Comparison of ENCODE assay signal across 16 cellular contexts in the genomic region with DNA sequence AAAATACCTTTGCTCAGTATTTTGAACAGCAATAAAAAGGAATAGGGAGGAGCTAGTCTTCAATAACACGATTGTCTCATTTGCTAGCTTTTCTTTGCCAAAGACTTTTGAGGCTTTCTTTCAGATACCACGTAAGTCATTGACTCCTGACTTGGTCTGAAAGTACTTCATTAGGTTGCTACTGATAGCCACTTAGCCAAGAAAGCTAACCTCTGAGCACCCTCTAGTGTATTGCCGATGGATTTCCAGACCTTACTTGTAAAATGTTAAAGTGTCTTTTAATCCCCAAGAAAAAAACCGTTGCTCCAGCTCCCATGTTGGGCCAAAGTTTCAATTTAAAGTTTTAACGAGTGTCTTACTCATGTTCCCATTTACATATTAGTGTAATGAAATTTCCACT.
DNase-seq lines count a peak whose midpoint lies in the region; ATAC-seq and TF ChIP-seq lines count a peak whose summit lies in the region.
"Had no signal": no experiment of that assay in that cellular context is flagged by ENCODE, and none has a peak within 500 bp of the region (broad histone marks: within the 10 kb centered on the region; RNA-seq: fewer than 3 reads in every experiment).

No MANE protein-coding gene starts in this region.

- no peaks in the 10 kb centered on the region for H3K27me3 Mint-ChIP-seq in activated CD4-positive, alpha-beta memory T cell treated with anti-CD3 and anti-CD28 coated beads for 36 hours
- H3K27me3 Mint-ChIP-seq in activated CD4-positive, alpha-beta memory T cell treated with anti-CD3 and anti-CD28 coated beads, Interleukin-2, amount 10 ng/mL, durations not matched to agents 7 days and 5 days: no peaks in the 10 kb centered on the region
- H3K27me3 Mint-ChIP-seq: activated CD4-positive, alpha-beta T cell treated with anti-CD3 and anti-CD28 coated beads, Interleukin-2, amount 10 ng/mL, durations not matched to agents 7 days and 5 days; T-cell had no signal

- peaks cover 8 to 36% (median 25%) of the 10 kb centered on the region in 4 donors for H3K4me1 ChIP-seq in upper lobe of left lung
- H3K4me1 ChIP-seq: ascending aorta had no signal

- POLR2A ChIA-PET in activated CD4-positive, alpha-beta memory T cell treated with anti-CD3 and anti-CD28 coated beads for 36 hours (lab: Charles Lee): interaction anchor here (1.2 kb wide), 1 partner anchor 63 kb away, joined by 3 read pairs; a partner anchor contains a TSS
- POLR2A ChIA-PET in activated CD4-positive, alpha-beta memory T cell treated with anti-CD3 and anti-CD28 coated beads, Interleukin-2, amount 10 ng/mL, durations not matched to agents 7 days and 5 days (lab: Charles Lee): interaction anchor here (0.6 to 1.5 kb wide), 4 partner anchors 10 to 146 kb away, joined by 3 read pairs; a partner anchor contains a TSS

- H3K4me3 Mint-ChIP-seq in activated CD4-positive, alpha-beta memory T cell treated with anti-CD3 and anti-CD28 coated beads for 36 hours: no peak overlapping the region
- no peak overlapping the region for H3K4me3 Mint-ChIP-seq in activated CD4-positive, alpha-beta memory T cell treated with anti-CD3 and anti-CD28 coated beads, Interleukin-2, amount 10 ng/mL, durations not matched to agents 7 days and 5 days
- H3K4me3 Mint-ChIP-seq: activated CD4-positive, alpha-beta T cell treated with anti-CD3 and anti-CD28 coated beads, Interleukin-2, amount 10 ng/mL, durations not matched to agents 7 days and 5 days; T-cell had no signal

- H3K27me3 ChIP-seq in upper lobe of left lung: peaks cover 0 to 3% (median 0%) of the 10 kb centered on the region in 4 donors
- H3K27me3 ChIP-seq: ascending aorta, stomach had no signal

- H3K9me3 Mint-ChIP-seq in activated CD4-positive, alpha-beta memory T cell treated with anti-CD3 and anti-CD28 coated beads for 36 hours: no peaks in the 10 kb centered on the region
- no peaks in the 10 kb centered on the region for H3K9me3 Mint-ChIP-seq in activated CD4-positive, alpha-beta memory T cell treated with anti-CD3 and anti-CD28 coated beads, Interleukin-2, amount 10 ng/mL, durations not matched to agents 7 days and 5 days
- H3K9me3 Mint-ChIP-seq: activated CD4-positive, alpha-beta T cell treated with anti-CD3 and anti-CD28 coated beads, Interleukin-2, amount 10 ng/mL, durations not matched to agents 7 days and 5 days; T-cell had no signal

- no peak for ATAC-seq in upper lobe of left lung (ENCODE audit: low FRiP score in 2 of 2)
- no peak for ATAC-seq in GM19467 (IDR thresholded peaks at IDR 0.05; ENCODE audit: unreplicated experiment)
- ATAC-seq in HG02938 (IDR thresholded peaks at IDR 0.05; ENCODE audit: unreplicated experiment): no peak
- ATAC-seq: A549, T-cell had no signal

- DNase-seq in activated CD4-positive, alpha-beta memory T cell treated with anti-CD3 and anti-CD28 coated beads for 36 hours: no peak
- no peak for DNase-seq in activated CD4-positive, alpha-beta memory T cell treated with anti-CD3 and anti-CD28 coated beads, Interleukin-2, amount 10 ng/mL, durations not matched to agents 7 days and 5 days
- DNase-seq in OCI-M1 (lab: John Stamatoyannopoulos, UW) (peak; percentile 17), fibroblast of peridontal ligament (ENCODE audit: extremely low read depth) (peak; percentile 22), upper lobe of left lung (no peak), CD1c-positive myeloid dendritic cell (ENCODE audit: extremely low spot score) (no peak)
- DNase-seq: activated CD4-positive, alpha-beta T cell treated with anti-CD3 and anti-CD28 coated beads, Interleukin-2, amount 10 ng/mL, durations not matched to agents 7 days and 5 days; dermis blood vessel endothelial cell; NCI-H1105 treated with DMSO at 0.1 percent for 48 hours; NCI-H446; stomach; T-cell had no signal

- no peaks in the 10 kb centered on the region for H3K36me3 Mint-ChIP-seq in activated CD4-positive, alpha-beta memory T cell treated with anti-CD3 and anti-CD28 coated beads for 36 hours
- no peaks in the 10 kb centered on the region for H3K36me3 Mint-ChIP-seq in activated CD4-positive, alpha-beta memory T cell treated with anti-CD3 and anti-CD28 coated beads, Interleukin-2, amount 10 ng/mL, durations not matched to agents 7 days and 5 days (ENCODE audit: low read depth)
- H3K36me3 Mint-ChIP-seq: T-cell had no signal

- WGBS in upper lobe of left lung, 2 donors: 55 to 68% methylated on average over 5 of the region's 5 CpGs

- CTCF ChIA-PET in activated CD4-positive, alpha-beta memory T cell treated with anti-CD3 and anti-CD28 coated beads for 36 hours (lab: Charles Lee): interaction anchor here (0.9 to 2.9 kb wide), 8 partner anchors 8 to 459 kb away, joined by 3 to 11 read pairs (median 3); no protein-coding TSS in a partner anchor
- CTCF ChIA-PET in activated CD4-positive, alpha-beta memory T cell treated with anti-CD3 and anti-CD28 coated beads, Interleukin-2, amount 10 ng/mL, durations not matched to agents 7 days and 5 days (lab: Charles Lee): interaction anchor here (0.7 to 7.0 kb wide), 10 partner anchors 8 to 454 kb away, joined by 3 to 166 read pairs (median 4); no protein-coding TSS in a partner anchor

- no peak for TF ChIP-seq CTCF in upper lobe of left lung (IDR thresholded peaks at IDR 0.05)

- no peak for TF ChIP-seq EP300 in upper lobe of left lung (IDR thresholded peaks at IDR 0.05)

- no peaks in the 10 kb centered on the region for H3K36me3 ChIP-seq in upper lobe of left lung
- H3K36me3 ChIP-seq: ascending aorta, stomach had no signal

- peak overlapping the region in 3 of 4 donors; percentile 18 to 47 (median 46) for H3K4me3 ChIP-seq in upper lobe of left lung
- H3K4me3 ChIP-seq: A549, ascending aorta had no signal

- peak in 1 of 4 donors; percentile 20 for TF ChIP-seq POLR2A in upper lobe of left lung (IDR thresholded peaks at IDR 0.05)

- no peaks in the 10 kb centered on the region for H3K9me3 ChIP-seq in upper lobe of left lung
- H3K9me3 ChIP-seq: A549, ascending aorta, stomach had no signal

- H3K4me1 Mint-ChIP-seq in activated CD4-positive, alpha-beta memory T cell treated with anti-CD3 and anti-CD28 coated beads for 36 hours (ENCODE audit: low read depth): peaks cover 44% of the 10 kb centered on the region
- peaks cover 70% of the 10 kb centered on the region for H3K4me1 Mint-ChIP-seq in activated CD4-positive, alpha-beta memory T cell treated with anti-CD3 and anti-CD28 coated beads, Interleukin-2, amount 10 ng/mL, durations not matched to agents 7 days and 5 days

- H3K27ac Mint-ChIP-seq in activated CD4-positive, alpha-beta memory T cell treated with anti-CD3 and anti-CD28 coated beads for 36 hours: peak overlapping the region; percentile 7
- no peak overlapping the region for H3K27ac Mint-ChIP-seq in activated CD4-positive, alpha-beta memory T cell treated with anti-CD3 and anti-CD28 coated beads, Interleukin-2, amount 10 ng/mL, durations not matched to agents 7 days and 5 days
- H3K27ac Mint-ChIP-seq: activated CD4-positive, alpha-beta T cell treated with anti-CD3 and anti-CD28 coated beads, Interleukin-2, amount 10 ng/mL, durations not matched to agents 7 days and 5 days; T-cell had no signal

- H3K27ac ChIP-seq in upper lobe of left lung: peak overlapping the region in 3 of 4 donors; percentile 78 to 80 (median 79)
- H3K27ac ChIP-seq: A549, ascending aorta had no signal

- intact Hi-C loops in activated CD4-positive, alpha-beta memory T cell treated with anti-CD3 and anti-CD28 coated beads for 36 hours (cut with micrococcal nuclease): no loop called here

Comparison
In these comparisons a context has a peak if more than half of its experiments do, and no peak if none do; other contexts are left out.
1. DNase-seq: peak in OCI-M1 (single experiment) and fibroblast of peridontal ligament (single experiment); none in activated CD4-positive, alpha-beta memory T cell treated with anti-CD3 and anti-CD28 coated beads for 36 hours (single experiment), activated CD4-positive, alpha-beta memory T cell treated with anti-CD3 and anti-CD28 coated beads, Interleukin-2, amount 10 ng/mL, durations not matched to agents 7 days and 5 days (single experiment), upper lobe of left lung (0 of 2) and CD1c-positive myeloid dendritic cell (single experiment).